Comparison of ENCODE assay signal across 1 cellular context in the genomic region with DNA sequence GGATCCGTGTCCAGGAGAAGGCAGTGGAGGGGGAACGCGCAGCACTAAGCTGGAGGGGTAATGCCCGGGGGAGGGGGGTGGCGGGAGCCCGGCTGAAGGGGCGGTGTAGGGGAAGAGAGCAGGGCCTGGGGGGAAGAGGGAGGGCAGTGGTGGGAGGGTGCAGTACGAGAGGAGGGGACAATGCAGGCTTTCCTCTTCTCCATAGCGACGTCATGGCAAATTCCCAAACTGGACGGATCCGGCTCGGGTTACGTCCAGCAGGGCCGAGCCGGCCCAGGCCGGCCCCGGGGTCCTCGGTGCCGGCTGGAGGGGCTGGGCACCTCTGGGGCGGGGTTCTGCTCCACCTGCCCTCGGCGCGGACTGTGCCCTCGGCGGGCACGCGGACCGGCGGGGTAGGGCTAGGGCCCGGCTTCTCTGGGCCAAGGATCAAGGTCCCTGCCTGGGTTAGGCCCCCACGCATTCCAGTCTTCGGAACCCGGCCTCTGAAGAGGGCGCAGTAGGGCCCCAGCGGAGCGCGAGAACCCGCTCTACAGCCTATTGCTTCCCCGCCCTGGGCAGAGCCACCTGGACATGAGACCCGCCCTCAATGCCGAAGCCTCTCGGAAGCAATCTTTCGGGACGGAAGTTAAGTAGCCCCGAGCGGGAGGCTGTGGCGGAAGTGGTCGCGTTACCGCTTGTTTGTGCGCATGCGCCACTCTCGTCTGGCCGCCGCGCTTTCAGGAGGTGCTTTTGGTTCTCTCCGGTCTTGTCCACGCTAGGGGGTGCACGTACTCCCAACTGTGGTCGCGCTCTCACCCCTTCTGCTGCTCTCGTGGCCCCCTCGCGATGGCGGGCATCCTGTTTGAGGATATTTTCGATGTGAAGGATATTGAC.
A peak's percentile ranks its signal among the peaks of the same experiment; 100 is the strongest.
TF ChIP-seq lines count a peak whose summit lies in the region.

No MANE protein-coding gene starts in this region.

TF ChIP-seq in K562, 482 proteins besides CTCF, POLR2A, EP300 and RAD21 (continued from another document and continues in another):
- TF ChIP-seq FOXJ3 (CRISPR knock-in tag; IDR thresholded peaks at IDR 0.05) (no peak), NFIC (IDR thresholded peaks at IDR 0.05) (peak; percentile 51), TAF9B (IDR thresholded peaks at IDR 0.05; ENCODE audit: partially characterized antibody) (no peak), MAZ (CRISPR knock-in tag; conservative IDR thresholded peaks at IDR 0.05 in 1 of 2, IDR thresholded peaks at IDR 0.05 in 1 of 2) (peak; percentile 73 to 82), TSC22D4 (tag; IDR thresholded peaks at IDR 0.05) (no peak), POLR3A (IDR thresholded peaks at IDR 0.05; ENCODE audit: borderline replicate concordance, extremely low read depth, insufficient read depth, insufficient read length) (no peak), ZNF77 (CRISPR knock-in tag; IDR thresholded peaks at IDR 0.05) (no peak), RBM14 (IDR thresholded peaks at IDR 0.05; ENCODE audit: borderline replicate concordance, insufficient read depth, low read depth, low read length) (no peak), HNRNPL (IDR thresholded peaks at IDR 0.05; ENCODE audit: low read depth, low read length) (peak; percentile 89), ZNF324 (CRISPR knock-in tag; IDR thresholded peaks at IDR 0.05) (no peak), HNRNPLL (IDR thresholded peaks at IDR 0.05; ENCODE audit: low read depth, low read length, poor library complexity, severe bottlenecking) (no peak), PURB (CRISPR knock-in tag; IDR thresholded peaks at IDR 0.05; ENCODE audit: low read depth) (no peak), TARDBP (IDR thresholded peaks at IDR 0.05) (peak; percentile 53; the same call in 1 of the 2 replicates), SP1 (CRISPR knock-in tag; IDR thresholded peaks at IDR 0.05) (peak; percentile 84), GABPB1 (CRISPR knock-in tag; IDR thresholded peaks at IDR 0.05) (peak; percentile 96), NONO (IDR thresholded peaks at IDR 0.05; ENCODE audit: low read depth in 2 of 2, low read length in 1 of 2) (peak in 1 of 2 experiments; percentile 70; a peak in 1 of 4 replicates), GATAD2B (IDR thresholded peaks at IDR 0.05; ENCODE audit: borderline replicate concordance) (no peak), NEUROD1 (IDR thresholded peaks at IDR 0.05; ENCODE audit: borderline replicate concordance, low read depth, low read length, partially characterized antibody) (peak; percentile 20), DDX20 (tag; IDR thresholded peaks at IDR 0.05; ENCODE audit: low read depth) (no peak), MTA1 (IDR thresholded peaks at IDR 0.05; ENCODE audit: borderline replicate concordance) (peak; percentile 76), ZNF445 (CRISPR knock-in tag; IDR thresholded peaks at IDR 0.05; ENCODE audit: low read depth) (no peak), USF2 (CRISPR knock-in tag; IDR thresholded peaks at IDR 0.05) (no peak), CBFA2T3 (IDR thresholded peaks at IDR 0.05) (no peak), CCNT2 (IDR thresholded peaks at IDR 0.05; ENCODE audit: borderline replicate concordance, extremely low read depth, insufficient read length, low read depth, low read length) (peak; percentile 87), WHSC1 (IDR thresholded peaks at IDR 0.05; ENCODE audit: low read length) (no peak), MGA (IDR thresholded peaks at IDR 0.05) (peak; percentile 90), THRA (IDR thresholded peaks at IDR 0.05) (no peak), MCM2 (IDR thresholded peaks at IDR 0.05; ENCODE audit: low read depth) (no peak), PPARD (CRISPR knock-in tag; IDR thresholded peaks at IDR 0.05) (no peak), ELK1 (CRISPR knock-in tag; IDR thresholded peaks at IDR 0.05) (no peak), ZBED1 (IDR thresholded peaks at IDR 0.05) (no peak), MNT (conservative IDR thresholded peaks at IDR 0.05) (peak; percentile 66 to 73; a peak in 3 of 4 replicates), CBX3 (IDR thresholded peaks at IDR 0.05; ENCODE audit: borderline replicate concordance in 1 of 2, low read length in 2 of 2) (peak in 1 of 2 experiments; percentile 73; a peak in 2 of 3 replicates), KLF16 (IDR thresholded peaks at IDR 0.05) (peak; percentile 97), DEAF1 (CRISPR knock-in tag; IDR thresholded peaks at IDR 0.05) (peak; percentile 89), E2F6 (IDR thresholded peaks at IDR 0.05; ENCODE audit: borderline replicate concordance in 1 of 2, extremely low read depth in 1 of 2, insufficient read depth in 1 of 2, insufficient read length in 1 of 2, low read depth in 1 of 2, low read length in 1 of 2, poor library complexity in 1 of 2, severe bottlenecking in 1 of 2) (peak; percentile 63 to 87), TFAM (CRISPR knock-in tag; conservative IDR thresholded peaks at IDR 0.05) (no peak), RB1 (IDR thresholded peaks at IDR 0.05; ENCODE audit: low read depth) (peak; percentile 44)
- TF ChIP-seq, protein P1, sequence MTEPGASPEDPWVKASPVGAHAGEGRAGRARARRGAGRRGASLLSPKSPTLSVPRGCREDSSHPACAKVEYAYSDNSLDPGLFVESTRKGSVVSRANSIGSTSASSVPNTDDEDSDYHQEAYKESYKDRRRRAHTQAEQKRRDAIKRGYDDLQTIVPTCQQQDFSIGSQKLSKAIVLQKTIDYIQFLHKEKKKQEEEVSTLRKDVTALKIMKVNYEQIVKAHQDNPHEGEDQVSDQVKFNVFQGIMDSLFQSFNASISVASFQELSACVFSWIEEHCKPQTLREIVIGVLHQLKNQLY (CRISPR knock-in tag; conservative IDR thresholded peaks at IDR 0.05) = no peak
